Comparison of ENCODE assay signal across 28 cellular contexts in genomic region chr4:80986021-80986420, GRCh38.
"Had no signal": no experiment of that assay in that cellular context is flagged by ENCODE, and none has a peak within 500 bp of the region (broad histone marks: within the 10 kb centered on the region; RNA-seq: fewer than 3 reads in every experiment).

No MANE protein-coding gene starts in this region.

- DNase-seq: stimulated activated CD4-positive, alpha-beta T cell treated with anti-CD3 and anti-CD28 coated beads, Interleukin-2, amount 100 ng/mL, for 48 hours; stimulated activated CD4-positive, alpha-beta T cell treated with anti-CD3 and anti-CD28 coated beads, Interleukin-4, amount 100 ng/mL, for 1 hour; stimulated activated CD4-positive, alpha-beta T cell treated with anti-CD3 and anti-CD28 coated beads, Interleukin-4, amount 100 ng/mL, for 24 hours; stimulated activated CD4-positive, alpha-beta T cell treated with anti-CD3 and anti-CD28 coated beads, Interleukin-4, amount 100 ng/mL, for 4 hours; stimulated activated CD8-positive, alpha-beta memory T cell treated with anti-CD3 and anti-CD28 coated beads, Interleukin-4, amount 100 ng/mL, for 48 hours; stimulated activated naive B cell treated with anti-CD40 and anti-IgM and Interleukin-4, amounts not matched to agents 10 μg/mL and 1 μg/mL and 100 μg/mL, for 72 hours; stimulated activated naive CD4-positive, alpha-beta T cell; stimulated activated naive CD4-positive, alpha-beta T cell treated with Interleukin-2 at 50 U/mL for 16 hours; stimulated activated naive CD8-positive, alpha-beta T cell treated with anti-CD3 and anti-CD28 coated beads, Interleukin-15, amount 100 ng/mL, for 72 hours; stimulated activated naive CD8-positive, alpha-beta T cell treated with anti-CD3 and anti-CD28 coated beads, Interleukin-15, Interleukin-2, amounts not matched to agents 100 U/mL and 50 U/mL, for 24 hours; stomach; substantia nigra; testis; thyroid gland; tibial artery; transverse colon; trophoblast cell; upper lobe of left lung; upper lobe of right lung; uterus had no signal

- H3K9me3 Mint-ChIP-seq: stimulated activated effector memory CD8-positive, alpha-beta T cell treated with anti-CD3 and anti-CD28 coated beads, Interleukin-12 subunit alpha, Interleukin-12 subunit beta, amount 100 ng/mL, for 72 hours; stimulated activated naive B cell treated with anti-CD40 and anti-IgM and Interleukin-4, amounts not matched to agents 10 μg/mL and 1 μg/mL and 100 μg/mL, for 72 hours; stimulated activated naive CD8-positive, alpha-beta T cell treated with anti-CD3 and anti-CD28 coated beads, Interleukin-15, Interleukin-2, amounts not matched to agents 100 ng/mL and 50 ng/mL, for 24 hours; type B pancreatic cell had no signal

- ATAC-seq: stimulated activated effector memory CD8-positive, alpha-beta T cell treated with anti-CD3 and anti-CD28 coated beads, Interleukin-12 subunit alpha, Interleukin-12 subunit beta, amount 100 ng/mL, for 72 hours; stimulated activated memory B cell treated with anti-CD40 and anti-IgM and Interleukin-4, amounts not matched to agents 10 μg/mL and 1 μg/mL and 100 μg/mL, for 72 hours; stimulated activated naive B cell treated with anti-CD40 and anti-IgM and Interleukin-4, amounts not matched to agents 10 μg/mL and 1 μg/mL and 100 μg/mL, for 72 hours; stimulated activated naive CD8-positive, alpha-beta T cell treated with anti-CD3 and anti-CD28 coated beads, Interleukin-15, amount 100 ng/mL, for 72 hours; stimulated activated naive CD8-positive, alpha-beta T cell treated with anti-CD3 and anti-CD28 coated beads, Interleukin-15, Interleukin-2, amounts not matched to agents 100 U/mL and 50 U/mL, for 24 hours; upper lobe of right lung had no signal

- H3K36me3 Mint-ChIP-seq: stimulated activated effector memory CD8-positive, alpha-beta T cell treated with anti-CD3 and anti-CD28 coated beads, Interleukin-12 subunit alpha, Interleukin-12 subunit beta, amount 100 ng/mL, for 72 hours; stimulated activated memory B cell treated with anti-CD40 and anti-IgM and Interleukin-4, amounts not matched to agents 10 μg/mL and 1 μg/mL and 100 μg/mL, for 72 hours; stimulated activated naive B cell treated with anti-CD40 and anti-IgM and Interleukin-4, amounts not matched to agents 10 μg/mL and 1 μg/mL and 100 μg/mL, for 72 hours; type B pancreatic cell had no signal

- H3K27me3 Mint-ChIP-seq: stimulated activated memory B cell treated with anti-CD40 and anti-IgM and Interleukin-4, amounts not matched to agents 10 μg/mL and 1 μg/mL and 100 μg/mL, for 72 hours; stimulated activated naive B cell treated with anti-CD40 and anti-IgM and Interleukin-4, amounts not matched to agents 10 μg/mL and 1 μg/mL and 100 μg/mL, for 72 hours; stimulated activated naive CD8-positive, alpha-beta T cell treated with anti-CD3 and anti-CD28 coated beads, Interleukin-15, amount 100 ng/mL, for 72 hours had no signal

- H3K4me3 ChIP-seq: stomach, suprapubic skin, testis, thoracic aorta, thyroid gland, tibial artery, tibial nerve, transverse colon, upper lobe of left lung, upper lobe of right lung, uterus, vagina had no signal

- H3K27ac Mint-ChIP-seq: stimulated activated effector memory CD8-positive, alpha-beta T cell treated with anti-CD3 and anti-CD28 coated beads, Interleukin-12 subunit alpha, Interleukin-12 subunit beta, amount 100 ng/mL, for 72 hours; stimulated activated memory B cell treated with anti-CD40 and anti-IgM and Interleukin-4, amounts not matched to agents 10 μg/mL and 1 μg/mL and 100 μg/mL, for 72 hours; stimulated activated naive B cell treated with anti-CD40 and anti-IgM and Interleukin-4, amounts not matched to agents 10 μg/mL and 1 μg/mL and 100 μg/mL, for 72 hours; stimulated activated naive CD8-positive, alpha-beta T cell treated with anti-CD3 and anti-CD28 coated beads, Interleukin-15, amount 100 ng/mL, for 72 hours; stimulated activated naive CD8-positive, alpha-beta T cell treated with anti-CD3 and anti-CD28 coated beads, Interleukin-15, Interleukin-2, amounts not matched to agents 100 ng/mL and 50 ng/mL, for 24 hours; type B pancreatic cell had no signal

- H3K4me3 Mint-ChIP-seq: stimulated activated effector memory CD8-positive, alpha-beta T cell treated with anti-CD3 and anti-CD28 coated beads, Interleukin-12 subunit alpha, Interleukin-12 subunit beta, amount 100 ng/mL, for 72 hours; stimulated activated memory B cell treated with anti-CD40 and anti-IgM and Interleukin-4, amounts not matched to agents 10 μg/mL and 1 μg/mL and 100 μg/mL, for 72 hours; stimulated activated naive B cell treated with anti-CD40 and anti-IgM and Interleukin-4, amounts not matched to agents 10 μg/mL and 1 μg/mL and 100 μg/mL, for 72 hours; stimulated activated naive CD8-positive, alpha-beta T cell treated with anti-CD3 and anti-CD28 coated beads, Interleukin-15, amount 100 ng/mL, for 72 hours; stimulated activated naive CD8-positive, alpha-beta T cell treated with anti-CD3 and anti-CD28 coated beads, Interleukin-15, Interleukin-2, amounts not matched to agents 100 ng/mL and 50 ng/mL, for 24 hours; type B pancreatic cell had no signal

- H3K36me3 ChIP-seq: stomach, suprapubic skin, thoracic aorta, thyroid gland, tibial artery, tibial nerve, transverse colon, upper lobe of left lung, upper lobe of right lung, uterus, vagina had no signal

- H3K27ac ChIP-seq: stomach, suprapubic skin, testis, thoracic aorta, thyroid gland, tibial artery, tibial nerve, transverse colon, upper lobe of left lung, upper lobe of right lung, uterus, vagina had no signal

- H3K9me3 ChIP-seq: stomach, suprapubic skin, testis, thoracic aorta, thyroid gland, tibial artery, tibial nerve, transverse colon, upper lobe of left lung, upper lobe of right lung, uterus, vagina had no signal

- H3K27me3 ChIP-seq: suprapubic skin, testis, thyroid gland, tibial artery, tibial nerve, transverse colon, upper lobe of left lung, upper lobe of right lung, uterus, vagina had no signal

- H3K4me1 ChIP-seq: stomach, suprapubic skin, testis, thyroid gland, tibial artery, tibial nerve, transverse colon, upper lobe of left lung, upper lobe of right lung, uterus, vagina had no signal

- H3K4me1 Mint-ChIP-seq: stimulated activated effector memory CD8-positive, alpha-beta T cell treated with anti-CD3 and anti-CD28 coated beads, Interleukin-12 subunit alpha, Interleukin-12 subunit beta, amount 100 ng/mL, for 72 hours had no signal
